Comparison of ENCODE assay signal across 8 cellular contexts in the genomic region with DNA sequence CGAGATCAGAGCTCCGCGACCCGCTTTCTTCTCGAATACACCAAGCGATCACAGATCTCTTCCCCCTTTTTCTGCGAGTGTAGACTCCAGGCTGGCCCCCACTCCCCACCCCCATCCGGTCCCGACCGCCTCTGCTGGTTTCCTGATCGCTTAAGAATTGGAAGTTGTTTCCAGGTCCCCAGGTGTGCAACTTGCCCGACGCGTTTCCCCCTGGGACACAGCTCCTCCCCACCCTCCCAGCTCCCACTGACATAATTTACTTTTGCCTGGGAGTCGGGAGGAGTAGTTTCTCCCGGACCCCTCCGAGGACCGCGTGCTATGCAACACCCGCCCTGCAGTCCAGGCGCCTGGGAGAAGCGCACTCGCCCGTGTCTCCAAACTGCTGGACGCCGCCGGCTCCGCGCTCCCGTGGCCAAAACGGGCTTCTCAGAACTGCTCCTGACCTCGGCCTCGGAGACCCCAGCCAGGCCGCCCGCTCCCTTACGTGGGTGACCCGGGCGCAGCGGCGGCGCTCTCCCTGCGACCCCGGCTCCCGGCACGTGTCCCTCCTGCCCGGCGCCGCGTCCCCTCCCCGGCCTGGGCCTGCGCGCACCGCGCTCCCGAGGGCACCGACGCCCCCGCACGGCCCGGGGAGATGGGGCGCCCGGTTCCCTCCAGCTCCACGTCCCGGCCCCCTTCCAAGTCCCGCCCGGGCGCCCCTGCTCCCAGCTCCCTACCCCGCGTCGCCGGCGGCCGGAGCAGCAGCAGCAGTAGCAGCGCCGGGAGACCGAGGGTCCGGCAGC. TPM values are rescaled to one million over a fixed set of nuclear protein-coding genes. Genes with fewer than 3 reads are reported as not detected.
A peak's percentile ranks its signal among the peaks of the same experiment; 100 is the strongest.
DNase-seq lines count a peak whose midpoint lies in the region; ATAC-seq, FAIRE-seq and TF ChIP-seq lines count a peak whose summit lies in the region.

No MANE protein-coding gene starts in this region.

- no peaks in the 10 kb centered on the region for H3K9me3 Mint-ChIP-seq in activated naive CD4-positive, alpha-beta T cell treated with anti-CD3 and anti-CD28 coated beads, Interleukin-2, amount 50 U/mL, for 72 hours

- TF ChIP-seq POLR2A in prostate gland (IDR thresholded peaks at IDR 0.05): peak; percentile 7

- H3K27me3 ChIP-seq in heart right ventricle (no peaks in the 10 kb centered on the region), prostate gland (replicated peaks; ENCODE audit: insufficient read depth) (no peaks in the 10 kb centered on the region)

- peak overlapping the region; percentile 89 to 95 for H3K27ac Mint-ChIP-seq in activated naive CD4-positive, alpha-beta T cell treated with anti-CD3 and anti-CD28 coated beads, Interleukin-2, amount 50 U/mL, for 72 hours

- H3K4me3 ChIP-seq in heart right ventricle (peak overlapping the region; percentile 68 to 97 (median 90)), prostate gland (peak overlapping the region; percentile 84 to 88)

- DNase-seq in NCI-H2029 treated with DMSO at 0.1 percent for 48 hours (lab: John Stamatoyannopoulos, UW): peak; percentile 2
- DNase-seq in NCI-H2029 (lab: John Stamatoyannopoulos, UW): no peak
- DNase-seq in RCC 7860 (ENCODE audit: low spot score): peak; percentile 27
- peak; percentile 40 to 66 for DNase-seq in activated naive CD4-positive, alpha-beta T cell treated with anti-CD3 and anti-CD28 coated beads, Interleukin-2, amount 50 U/mL, for 72 hours (ENCODE audit: low spot score in 2 of 2)
- DNase-seq in heart right ventricle: peak; percentile 47 to 52
- DNase-seq in prostate gland (ENCODE audit: low spot score): peak; percentile 24

- ATAC-seq in HG02938 (IDR thresholded peaks at IDR 0.05; ENCODE audit: unreplicated experiment) (peak; percentile 9), heart right ventricle (peak; percentile 40 to 70 (median 58)), HG03378 (IDR thresholded peaks at IDR 0.05; ENCODE audit: unreplicated experiment) (no peak)
- ATAC-seq in activated naive CD4-positive, alpha-beta T cell treated with anti-CD3 and anti-CD28 coated beads, Interleukin-2, amount 50 U/mL, for 72 hours: peak; percentile 0 to 18

- peak in 1 of 9 donors; percentile 18 for TF ChIP-seq CTCF in heart right ventricle (IDR thresholded peaks at IDR 0.05)
- TF ChIP-seq CTCF in prostate gland (IDR thresholded peaks at IDR 0.05): peak in 1 of 4 experiments; percentile 7

- H3K27ac ChIP-seq in heart right ventricle: peak overlapping the region; percentile 91 to 99 (median 96)
- H3K27ac ChIP-seq in prostate gland: peak overlapping the region; percentile 90 to 96

- peaks cover 0 to 6% (median 0%) of the 10 kb centered on the region in 9 donors for H3K36me3 ChIP-seq in heart right ventricle
- no peaks in the 10 kb centered on the region for H3K36me3 ChIP-seq in prostate gland

- H3K4me1 ChIP-seq in heart right ventricle (peaks cover 0 to 58% (median 28%) of the 10 kb centered on the region in 9 donors), prostate gland (replicated peaks) (no peaks in the 10 kb centered on the region)

- H3K36me3 Mint-ChIP-seq in activated naive CD4-positive, alpha-beta T cell treated with anti-CD3 and anti-CD28 coated beads, Interleukin-2, amount 50 U/mL, for 72 hours: peaks cover 6 to 13% of the 10 kb centered on the region in 2 donors

- FAIRE-seq in RCC 7860 (lab: Jason Lieb, UNC): no peak

- intact Hi-C loops in heart right ventricle (cut with DNase I) (loop anchor here in 3 of 10 donors (2.0 to 10.0 kb wide), 3 partner anchors 32 to 72 kb away; no protein-coding TSS in a partner anchor), prostate gland (cut with DNase I) (loop anchor here (5.0 kb wide), 1 partner anchor 35 kb away; no protein-coding TSS in a partner anchor)

- H3K9me3 ChIP-seq in heart right ventricle: no peaks in the 10 kb centered on the region
- no peaks in the 10 kb centered on the region for H3K9me3 ChIP-seq in prostate gland

- 1 to 3% methylated on average over 66 to 77 of the region's 77 CpGs for WGBS in heart right ventricle, 2 donors
- WGBS in prostate gland: 2% methylated on average over 54 of the region's 77 CpGs

RNA-seq across cellular contexts. Expression of a gene that starts 0.5 kb away (rescaled TPM):
- 10 to 100 TPM in 1 of 2 donors, 1 to 10 TPM in 1; 6.6 to 16.7 TPM for total RNA-seq in activated naive CD4-positive, alpha-beta T cell treated with anti-CD3 and anti-CD28 coated beads, Interleukin-2, amount 50 U/mL, for 72 hours
- total RNA-seq in heart right ventricle: 10 to 100 TPM in 3 of 10 donors, 1 to 10 TPM in 7; 3.5 to 21.0 (median 5.6) TPM
- polyA plus RNA-seq in heart right ventricle: 10 to 100 TPM; 11.7 to 18.7 TPM
- total RNA-seq in prostate gland: 10 to 100 TPM; 11.7 to 18.5 TPM
